In genomic region chr3:17133637-17134545, GRCh38 we compare ENCODE assay signal across 16 cellular contexts.
"Had no signal": no experiment of that assay in that cellular context is flagged by ENCODE, and none has a peak within 500 bp of the region (broad histone marks: within the 10 kb centered on the region; RNA-seq: fewer than 3 reads in every experiment).

No MANE protein-coding gene starts in this region.

- H3K4me3 ChIP-seq: gastrocnemius medialis, prostate gland, sigmoid colon, SJCRH30, spleen had no signal

- H3K36me3 Mint-ChIP-seq: memory B cell had no signal

- H3K4me3 Mint-ChIP-seq: activated B cell treated with CpG ODN at 0.5 μM for 24 hours; activated CD8-positive, alpha-beta T cell treated with anti-CD3 and anti-CD28 coated beads, Interleukin-2, amount 10 ng/mL, durations not matched to agents 7 days and 5 days; memory B cell; naive thymus-derived CD8-positive, alpha-beta T cell; stimulated activated naive CD8-positive, alpha-beta T cell treated with anti-CD3 and anti-CD28 coated beads, Interleukin-15, Interleukin-2, amounts not matched to agents 100 ng/mL and 50 ng/mL, for 24 hours had no signal

- H3K4me1 ChIP-seq: gastrocnemius medialis, prostate gland, sigmoid colon, SJCRH30, spleen had no signal

- H3K36me3 ChIP-seq: gastrocnemius medialis, prostate gland, sigmoid colon, SJCRH30, spleen had no signal

- H3K4me1 Mint-ChIP-seq: activated B cell treated with CpG ODN at 0.5 μM for 24 hours, memory B cell had no signal

- H3K27me3 ChIP-seq: gastrocnemius medialis, sigmoid colon, SJCRH30, spleen had no signal

- H3K9me3 Mint-ChIP-seq: memory B cell; naive thymus-derived CD8-positive, alpha-beta T cell; stimulated activated naive CD8-positive, alpha-beta T cell treated with anti-CD3 and anti-CD28 coated beads, Interleukin-15, Interleukin-2, amounts not matched to agents 100 ng/mL and 50 ng/mL, for 24 hours had no signal

- ATAC-seq: activated CD8-positive, alpha-beta T cell treated with anti-CD3 and anti-CD28 coated beads, Interleukin-2, amount 10 ng/mL, durations not matched to agents 7 days and 5 days; gastrocnemius medialis; naive thymus-derived CD8-positive, alpha-beta T cell had no signal

- H3K9me3 ChIP-seq: gastrocnemius medialis, prostate gland, sigmoid colon, SJCRH30 had no signal

- DNase-seq: activated B cell treated with CpG ODN at 0.5 μM for 24 hours; activated CD4-positive, alpha-beta T cell treated with anti-CD3 and anti-CD28 coated beads for 48 hours; activated CD8-positive, alpha-beta T cell treated with anti-CD3 and anti-CD28 coated beads, Interleukin-2, amount 10 ng/mL, durations not matched to agents 7 days and 5 days; activated naive CD4-positive, alpha-beta T cell treated with anti-CD3 and anti-CD28 coated beads, Interleukin-2, amount 50 U/mL, for 16 hours; activated T-cell treated with anti-CD3 and anti-CD28 coated beads for 4 hours; central memory CD4-positive, alpha-beta T cell; effector memory CD4-positive, alpha-beta T cell; gastrocnemius medialis; naive thymus-derived CD8-positive, alpha-beta T cell; occipital lobe; sigmoid colon; SJCRH30; spleen had no signal

- H3K27ac ChIP-seq: gastrocnemius medialis, prostate gland, sigmoid colon, SJCRH30, spleen had no signal

- H3K27me3 Mint-ChIP-seq: activated B cell treated with CpG ODN at 0.5 μM for 24 hours; naive thymus-derived CD8-positive, alpha-beta T cell; stimulated activated naive CD8-positive, alpha-beta T cell treated with anti-CD3 and anti-CD28 coated beads, Interleukin-15, Interleukin-2, amounts not matched to agents 100 ng/mL and 50 ng/mL, for 24 hours had no signal

- H3K27ac Mint-ChIP-seq: activated B cell treated with CpG ODN at 0.5 μM for 24 hours; activated CD8-positive, alpha-beta T cell treated with anti-CD3 and anti-CD28 coated beads, Interleukin-2, amount 10 ng/mL, durations not matched to agents 7 days and 5 days; memory B cell; naive thymus-derived CD8-positive, alpha-beta T cell; stimulated activated naive CD8-positive, alpha-beta T cell treated with anti-CD3 and anti-CD28 coated beads, Interleukin-15, Interleukin-2, amounts not matched to agents 100 ng/mL and 50 ng/mL, for 24 hours had no signal
